ENCODE assay signal across 25 cellular contexts in the genomic region with DNA sequence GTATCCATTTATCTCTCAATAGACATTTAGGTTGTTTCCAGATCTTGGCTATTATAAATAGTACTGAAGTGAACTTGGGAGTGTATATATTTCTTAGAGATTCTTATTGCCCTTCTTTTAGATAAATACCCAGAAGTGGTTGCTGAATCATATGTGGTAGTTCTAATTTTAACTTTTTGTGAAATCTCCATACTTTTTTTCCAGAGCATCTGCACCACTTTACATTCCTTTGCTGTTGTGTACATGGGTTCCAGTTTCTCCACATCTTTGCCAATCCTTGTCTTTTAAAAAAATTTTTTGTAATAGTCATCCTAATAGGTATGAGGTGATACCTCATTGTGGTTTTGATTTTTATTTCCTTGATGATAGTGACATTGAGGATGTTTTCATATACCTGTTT.
DNase-seq lines count a peak whose midpoint lies in the region; ATAC-seq, FAIRE-seq and TF ChIP-seq lines count a peak whose summit lies in the region.
"Had no signal": no experiment of that assay in that cellular context is flagged by ENCODE, and none has a peak within 500 bp of the region (broad histone marks: within the 10 kb centered on the region; RNA-seq: fewer than 3 reads in every experiment).

No MANE protein-coding gene starts in this region.

- H3K4me1 Mint-ChIP-seq in HFFc6 (ENCODE audit: low read depth), result peaks cover 17% of the 10 kb centered on the region
- no peaks in the 10 kb centered on the region for H3K4me1 Mint-ChIP-seq in T-cell
- H3K4me1 Mint-ChIP-seq: activated B cell treated with CpG ODN at 0.5 μM for 24 hours; activated naive CD4-positive, alpha-beta T cell treated with anti-CD3 and anti-CD28 coated beads, Interleukin-2, amount 10 ng/mL, durations not matched to agents 7 days and 5 days; CD14-positive monocyte had no signal

- H3K9me3 ChIP-seq in AG04450 (ENCODE audit: control insufficient read depth, insufficient read depth, low read length), result peaks cover 4% of the 10 kb centered on the region; the same call in 1 of the 2 replicates

- ATAC-seq in GM21717 (IDR thresholded peaks at IDR 0.05; ENCODE audit: unreplicated experiment) (no peak), T-cell (replicated peaks in 1 of 4) (no peak)
- ATAC-seq: sciatic nerve had no signal

- H3K36me3 Mint-ChIP-seq in HFFc6 (ENCODE audit: low read depth) (no peaks in the 10 kb centered on the region), T-cell (no peaks in the 10 kb centered on the region)
- H3K36me3 Mint-ChIP-seq: activated naive CD4-positive, alpha-beta T cell treated with anti-CD3 and anti-CD28 coated beads, Interleukin-2, amount 10 ng/mL, durations not matched to agents 7 days and 5 days; CD14-positive monocyte had no signal

- H3K27me3 ChIP-seq in AG04450 (ENCODE audit: control insufficient read depth, insufficient read depth, low read length), result no peaks in the 10 kb centered on the region
- H3K27me3 ChIP-seq: MG63, stomach had no signal

- TF ChIP-seq CTCF in AG04450 (IDR thresholded peaks at IDR 0.05; ENCODE audit: low read depth, low read length), result no peak
- no peak for TF ChIP-seq CTCF in HFFc6 (IDR thresholded peaks at IDR 0.05)
- TF ChIP-seq CTCF in cardiac fibroblast (IDR thresholded peaks at IDR 0.05; ENCODE audit: low read depth, low read length), result no peak

- no peak for FAIRE-seq in urothelium cell line (lab: Jason Lieb, UNC)
- FAIRE-seq: A204.1, GM19239, islet of Langerhans had no signal

- no peaks in the 10 kb centered on the region for H3K27me3 Mint-ChIP-seq in HFFc6 (ENCODE audit: insufficient read depth)
- H3K27me3 Mint-ChIP-seq in T-cell, result no peaks in the 10 kb centered on the region
- H3K27me3 Mint-ChIP-seq: activated B cell treated with CpG ODN at 0.5 μM for 24 hours; activated naive CD4-positive, alpha-beta T cell treated with anti-CD3 and anti-CD28 coated beads, Interleukin-2, amount 10 ng/mL, durations not matched to agents 7 days and 5 days; progenitor cell of endocrine pancreas had no signal

- H3K4me3 Mint-ChIP-seq in HFFc6, result no peak overlapping the region
- no peak overlapping the region for H3K4me3 Mint-ChIP-seq in T-cell
- H3K4me3 Mint-ChIP-seq: activated B cell treated with CpG ODN at 0.5 μM for 24 hours; activated naive CD4-positive, alpha-beta T cell treated with anti-CD3 and anti-CD28 coated beads, Interleukin-2, amount 10 ng/mL, durations not matched to agents 7 days and 5 days; CD14-positive monocyte had no signal

- H3K4me3 ChIP-seq in AG04450 (ENCODE audit: low read depth, low read length) (no peak overlapping the region), cardiac fibroblast (replicated peaks in 1 of 2; ENCODE audit: low read depth in 2 of 2, low read length in 2 of 2) (no peak overlapping the region)
- H3K4me3 ChIP-seq: MG63, stomach had no signal

- CTCF ChIA-PET in AG04450 (lab: Charles Lee), result no interaction called here
- CTCF ChIA-PET in T-cell (lab: Charles Lee), result no interaction called here

- H3K9me3 Mint-ChIP-seq in HFFc6, result no peaks in the 10 kb centered on the region
- no peaks in the 10 kb centered on the region for H3K9me3 Mint-ChIP-seq in T-cell
- H3K9me3 Mint-ChIP-seq: activated B cell treated with CpG ODN at 0.5 μM for 24 hours; activated naive CD4-positive, alpha-beta T cell treated with anti-CD3 and anti-CD28 coated beads, Interleukin-2, amount 10 ng/mL, durations not matched to agents 7 days and 5 days had no signal

- no peak overlapping the region for H3K27ac ChIP-seq in AG04450 (ENCODE audit: low read depth, low read length)
- H3K27ac ChIP-seq: epithelial cell of prostate, stomach had no signal

- peak; percentile 54 for DNase-seq in AG04450 (ENCODE audit: low read depth, low spot score)
- peak; percentile 55 for DNase-seq in HFFc6
- DNase-seq in cardiac fibroblast (ENCODE audit: low read depth in 2 of 2), result peak; percentile 18 to 59
- DNase-seq in hepatic stellate cell (ENCODE audit: low spot score), result peak; percentile 13
- no peak for DNase-seq in urothelium cell line (ENCODE audit: low spot score)
- no peak for DNase-seq in NCI-H2227 (lab: John Stamatoyannopoulos, UW; ENCODE audit: unreplicated experiment)
- no peak for DNase-seq in T-cell
- DNase-seq: activated B cell treated with CpG ODN at 0.5 μM for 24 hours; activated naive CD4-positive, alpha-beta T cell treated with anti-CD3 and anti-CD28 coated beads, Interleukin-2, amount 10 ng/mL, durations not matched to agents 7 days and 5 days; aorta; MG63; NCI-H1417 treated with DMSO at 0.1 percent for 48 hours; NCI-H2081 treated with DMSO at 0.1 percent for 48 hours; NCI-H446; OCI-M1; SHP77 treated with DMSO at 0.1 percent for 48 hours; stomach had no signal

- H3K27ac Mint-ChIP-seq in HFFc6 (peak overlapping the region; percentile 32), T-cell (no peak overlapping the region)
- H3K27ac Mint-ChIP-seq: activated B cell treated with CpG ODN at 0.5 μM for 24 hours; activated naive CD4-positive, alpha-beta T cell treated with anti-CD3 and anti-CD28 coated beads, Interleukin-2, amount 10 ng/mL, durations not matched to agents 7 days and 5 days; CD14-positive monocyte; progenitor cell of endocrine pancreas had no signal

- POLR2A ChIA-PET in AG04450 (lab: Yijun Ruan, JAX) (no interaction called here), T-cell (lab: Charles Lee) (no interaction called here)

Comparison
In these comparisons a context has a peak if more than half of its experiments do, and no peak if none do; other contexts are left out.
1. DNase-seq: peak in AG04450 (single experiment), HFFc6 (single experiment), cardiac fibroblast (2 of 2) and hepatic stellate cell (single experiment); none in urothelium cell line (single experiment), NCI-H2227 (single experiment) and T-cell (0 of 34).